In genomic region chr19:8738377-8738776, GRCh38 we compare ENCODE assay signal across 10 cellular contexts. TPM values are rescaled to one million over a fixed set of nuclear protein-coding genes. Genes with fewer than 3 reads are reported as not detected.
"Had no signal": no experiment of that assay in that cellular context is flagged by ENCODE, and none has a peak within 500 bp of the region (broad histone marks: within the 10 kb centered on the region; RNA-seq: fewer than 3 reads in every experiment).

No MANE protein-coding gene starts in this region.

- DNase-seq: IMR-90, KBM-7, KG1 had no signal

- H3K27ac ChIP-seq: HL-60 had no signal

- ATAC-seq: HepG2, K562 had no signal

- FAIRE-seq: HepG2, HTR-8/SVneo, K562 had no signal

- H3K4me3 Mint-ChIP-seq: IgD-negative memory B cell had no signal

- H3K27me3 Mint-ChIP-seq: IgD-negative memory B cell had no signal

- H3K27ac Mint-ChIP-seq: IgD-negative memory B cell had no signal

- H3K9me3 Mint-ChIP-seq: IgD-negative memory B cell had no signal

- H3K4me1 Mint-ChIP-seq: IgD-negative memory B cell had no signal

- H3K4me3 ChIP-seq: K562 had no signal

RNA-seq across cellular contexts. Expression of gene OR2Z1, which starts 16.9 kb away (rescaled TPM):
- total RNA-seq: HepG2, HT-29, HT1080, IMR-90, K562 had no signal
- polyA plus RNA-seq: HepG2, IgD-negative memory B cell, IMR-90 had no signal

RNA-seq across cellular contexts. Expression of gene ACTL9, which starts 39.8 kb away (rescaled TPM):
- total RNA-seq: HepG2, HT-29, HT1080, IMR-90, K562 had no signal
- polyA plus RNA-seq: HepG2, IgD-negative memory B cell, IMR-90, K562 had no signal
